ENCODE assay signal across 13 cellular contexts in the genomic region with DNA sequence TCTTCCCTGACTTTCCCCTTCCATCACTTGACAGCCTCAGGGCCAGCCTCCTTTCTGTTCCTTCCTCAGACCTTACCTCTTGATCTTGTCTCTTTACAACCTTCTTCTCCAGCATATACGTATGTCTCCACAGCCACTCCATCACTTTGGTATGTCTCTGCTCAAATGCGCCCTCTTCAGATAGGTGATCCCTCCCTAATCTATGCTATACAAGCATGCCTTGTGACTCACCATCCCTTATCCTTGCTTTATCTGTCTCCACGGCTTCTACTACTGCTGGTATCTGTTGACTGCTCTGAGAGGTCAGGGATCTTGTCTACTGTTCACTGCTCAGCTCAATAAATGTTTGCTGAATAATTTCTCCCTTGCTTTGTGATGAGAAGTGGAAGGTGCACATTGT. TPM values are rescaled to one million over a fixed set of nuclear protein-coding genes. Genes with fewer than 3 reads are reported as not detected.
DNase-seq lines count a peak whose midpoint lies in the region; TF ChIP-seq lines count a peak whose summit lies in the region.
"Had no signal": no experiment of that assay in that cellular context is flagged by ENCODE, and none has a peak within 500 bp of the region (broad histone marks: within the 10 kb centered on the region; RNA-seq: fewer than 3 reads in every experiment).

No MANE protein-coding gene starts in this region.

- H3K4me3 Mint-ChIP-seq in IgD-negative memory B cell (no peak overlapping the region), progenitor cell of endocrine pancreas (ENCODE audit: low read depth) (no peak overlapping the region)
- H3K4me3 Mint-ChIP-seq: T-helper 2 cell treated with Interferon-gamma antibody and Interleukin-4, amounts not matched to agents 5 μg/mL and 100 μg/mL, for 36 hours had no signal

- peaks cover 0 to 5% (median 2%) of the 10 kb centered on the region in 3 donors for H3K9me3 Mint-ChIP-seq in IgD-negative memory B cell
- peaks cover 15% of the 10 kb centered on the region for H3K9me3 Mint-ChIP-seq in progenitor cell of endocrine pancreas (ENCODE audit: low read depth)

- TF ChIP-seq CTCF in GM12872 (IDR thresholded peaks at IDR 0.05; ENCODE audit: insufficient read depth, low read depth, low read length) (0 out of 3 replicates have a peak, but pooled peaks have one; percentile 15), progenitor cell of endocrine pancreas (IDR thresholded peaks at IDR 0.05; ENCODE audit: unreplicated experiment) (no peak)

- H3K27me3 Mint-ChIP-seq in IgD-negative memory B cell, result no peaks in the 10 kb centered on the region
- no peaks in the 10 kb centered on the region for H3K27me3 Mint-ChIP-seq in progenitor cell of endocrine pancreas

- H3K27ac ChIP-seq in angular gyrus (ENCODE audit: low read depth, low read length), result peak overlapping the region; percentile 44
- H3K27ac ChIP-seq: heart left ventricle had no signal

- H3K36me3 Mint-ChIP-seq in IgD-negative memory B cell, result peaks cover 15% of the 10 kb centered on the region
- no peaks in the 10 kb centered on the region for H3K36me3 Mint-ChIP-seq in progenitor cell of endocrine pancreas (ENCODE audit: insufficient read depth)

- peak; percentile 59 for DNase-seq in mucosa of gallbladder (ENCODE audit: low spot score)
- no peak for DNase-seq in T-helper 9 cell
- DNase-seq in activated effector memory CD4-positive, alpha-beta T cell treated with anti-CD3 and anti-CD28 coated beads, Interleukin-2, amount 50 U/mL, for 16 hours, result no peak
- DNase-seq in progenitor cell of endocrine pancreas (ENCODE audit: low spot score, unreplicated experiment), result no peak
- DNase-seq: cortex of kidney, heart left ventricle, NCI-H524 treated with DMSO at 0.1 percent for 48 hours had no signal

- H3K4me1 Mint-ChIP-seq in IgD-negative memory B cell (peaks cover 45 to 60% (median 52%) of the 10 kb centered on the region in 3 donors), progenitor cell of endocrine pancreas (ENCODE audit: low read depth) (no peaks in the 10 kb centered on the region)

- H3K27ac Mint-ChIP-seq in IgD-negative memory B cell, result peak overlapping the region; percentile 6 to 21 (median 13)
- H3K27ac Mint-ChIP-seq in progenitor cell of endocrine pancreas, result no peak overlapping the region
- H3K27ac Mint-ChIP-seq: T-helper 2 cell treated with Interferon-gamma antibody and Interleukin-4, amounts not matched to agents 5 μg/mL and 100 μg/mL, for 36 hours had no signal

RNA-seq across cellular contexts. Expression of gene ARAP2, which starts 9.0 kb away (rescaled TPM):
- 20.8 TPM for polyA plus RNA-seq in IgD-negative memory B cell
- total RNA-seq in mucosa of gallbladder (22.3 TPM), progenitor cell of endocrine pancreas (9.2 and 11.6 TPM in 2 replicates)
- total RNA-seq: G401, LHCN-M2 had no signal

RNA-seq across cellular contexts. Expression of gene DTHD1, which starts 46.1 kb away (rescaled TPM):
- not detected for polyA plus RNA-seq in IgD-negative memory B cell
- total RNA-seq in mucosa of gallbladder (0.20 TPM), progenitor cell of endocrine pancreas (0.12 and 0.29 TPM in 2 replicates)
- total RNA-seq: G401, LHCN-M2 had no signal
- polyA plus RNA-seq: heart left ventricle had no signal
